In genomic region chr15:67080118-67080899, GRCh38 we compare ENCODE assay signal across 8 cellular contexts. TPM values are rescaled to one million over a fixed set of nuclear protein-coding genes. Genes with fewer than 3 reads are reported as not detected.
DNase-seq lines count a peak whose midpoint lies in the region; ATAC-seq and TF ChIP-seq lines count a peak whose summit lies in the region.

No MANE protein-coding gene starts in this region.

- H3K27ac ChIP-seq in body of pancreas (peak overlapping the region; percentile 42 to 66 (median 64)), lung (ENCODE audit: low read depth in 1 of 2, low read length in 1 of 2) (peak overlapping the region; percentile 61 to 79), vagina (peak overlapping the region; percentile 12)

- peak; percentile 66 for ATAC-seq in Right ventricle myocardium inferior
- ATAC-seq in body of pancreas, result peak; percentile 68
- ATAC-seq in lung (ENCODE audit: insufficient read depth, low FRiP score), result peak; percentile 66
- no peak for ATAC-seq in HG02840 (IDR thresholded peaks at IDR 0.05; ENCODE audit: low FRiP score, unreplicated experiment)

- DNase-seq in Right ventricle myocardium inferior (ENCODE audit: missing footprints) (no peak), cardiac septum (ENCODE audit: low spot score) (no peak), body of pancreas (peak; percentile 54 to 72 (median 61)), lung (ENCODE audit: low spot score) (peak; percentile 62), vagina (ENCODE audit: extremely low spot score in 2 of 2) (no peak), NCI-H1092 treated with DMSO at 0.1 percent for 48 hours (lab: John Stamatoyannopoulos, UW) (no peak), midbrain (lab: John Stamatoyannopoulos, UW) (no peak)

- H3K4me1 ChIP-seq in body of pancreas (peaks cover 88% of the 10 kb centered on the region), lung (ENCODE audit: control insufficient read depth in 2 of 2, insufficient read depth in 2 of 2, low read length in 2 of 2) (peaks cover 31 to 32% of the 10 kb centered on the region in 2 donors), vagina (peaks cover 97% of the 10 kb centered on the region)

- TF ChIP-seq POLR2A in body of pancreas (IDR thresholded peaks at IDR 0.05) (no peak), vagina (IDR thresholded peaks at IDR 0.05) (no peak)

- H3K4me3 ChIP-seq in body of pancreas, result no peak overlapping the region
- H3K4me3 ChIP-seq in lung, result no peak overlapping the region
- H3K4me3 ChIP-seq in vagina, result no peak overlapping the region

- no peaks in the 10 kb centered on the region for H3K9me3 ChIP-seq in body of pancreas
- no peaks in the 10 kb centered on the region for H3K9me3 ChIP-seq in lung (ENCODE audit: control insufficient read depth in 2 of 2, insufficient read depth in 1 of 2, low read length in 1 of 2)
- H3K9me3 ChIP-seq in vagina, result no peaks in the 10 kb centered on the region

- no peaks in the 10 kb centered on the region for H3K27me3 ChIP-seq in body of pancreas
- H3K27me3 ChIP-seq in lung (ENCODE audit: control insufficient read depth, insufficient read depth), result no peaks in the 10 kb centered on the region
- H3K27me3 ChIP-seq in vagina, result no peaks in the 10 kb centered on the region

- intact Hi-C loops in Right ventricle myocardium inferior (cut with DNase I), result no loop called here
- intact Hi-C loops in cardiac septum (cut with DNase I), result no loop called here
- intact Hi-C loops in body of pancreas (cut with DNase I), result no loop called here
- intact Hi-C loops in vagina (cut with DNase I), result no loop called here

- WGBS in body of pancreas, 2 donors, result 29 to 36% methylated on average over 12 of the region's 12 CpGs
- WGBS in lung, 2 donors, result 46 to 50% methylated on average over 12 of the region's 12 CpGs

- H3K36me3 ChIP-seq in body of pancreas (replicated peaks in 1 of 2; ENCODE audit: insufficient read depth in 1 of 2, low read depth in 2 of 2) (no peaks in the 10 kb centered on the region), lung (ENCODE audit: control insufficient read depth in 2 of 2, insufficient read depth in 2 of 2, low read length in 2 of 2) (no peaks in the 10 kb centered on the region), vagina (no peaks in the 10 kb centered on the region)

- TF ChIP-seq CTCF in body of pancreas (IDR thresholded peaks at IDR 0.05) (no peak), lung (IDR thresholded peaks at IDR 0.05; ENCODE audit: control extremely low read depth, extremely low read depth) (no peak), vagina (IDR thresholded peaks at IDR 0.05) (no peak)

RNA-seq across cellular contexts. Expression of gene SMAD3, which starts 14.9 kb away (rescaled TPM):
- total RNA-seq in Right ventricle myocardium inferior, result 18.0 TPM
- 18.4 TPM for total RNA-seq in cardiac septum
- total RNA-seq in body of pancreas, result 10 to 100 TPM; 19.7 to 52.4 TPM
- 10 to 100 TPM; 32.8 to 41.6 TPM for total RNA-seq in lung
- polyA plus RNA-seq in lung, result 10 to 100 TPM; 10.9 to 14.1 TPM
- 53.5 TPM for total RNA-seq in vagina

Comparison
In these comparisons a context has a peak if more than half of its experiments do, and no peak if none do; other contexts are left out.
1. DNase-seq: peak in body of pancreas (4 of 4) and lung (single experiment); none in Right ventricle myocardium inferior (single experiment), cardiac septum (single experiment), vagina (0 of 2), NCI-H1092 treated with DMSO at 0.1 percent for 48 hours (single experiment) and midbrain (single experiment).
2. H3K27ac ChIP-seq: peak in every context shown above with its lines; median percentile 70 in lung; 64 in body of pancreas; 12 in vagina.